In genomic region chr15:89321521-89322410, GRCh38 we compare ENCODE assay signal across 17 cellular contexts. TPM values are rescaled to one million over a fixed set of nuclear protein-coding genes. Genes with fewer than 3 reads are reported as not detected.
DNase-seq lines count a peak whose midpoint lies in the region; ATAC-seq and TF ChIP-seq lines count a peak whose summit lies in the region.
"Had no signal": no experiment of that assay in that cellular context is flagged by ENCODE, and none has a peak within 500 bp of the region (broad histone marks: within the 10 kb centered on the region; RNA-seq: fewer than 3 reads in every experiment).

No MANE protein-coding gene starts in this region.

- no peak overlapping the region for H3K27ac ChIP-seq in PC-3 (ENCODE audit: low read length)
- H3K27ac ChIP-seq in endodermal cell (ENCODE audit: low read depth, low read length) = no peak overlapping the region
- H3K27ac ChIP-seq: epithelial cell of prostate, lower lobe of right lung, upper lobe of right lung had no signal

- no peaks in the 10 kb centered on the region for H3K79me2 ChIP-seq in PC-3 (ENCODE audit: low read length)

- no TSS peak for BruUV-seq in PC-3 (replicated peaks; lab: Mats Ljungman, UMichigan)

- 0 out of 2 replicates have a peak, but pooled peaks cover 1% of the 10 kb centered on the region for H4K20me1 ChIP-seq in PC-3 (ENCODE audit: low read length)

- no peaks in the 10 kb centered on the region for H3K9me2 ChIP-seq in PC-3 (replicated peaks; ENCODE audit: low read length)

- ATAC-seq in activated naive CD4-positive, alpha-beta T cell treated with anti-CD3 and anti-CD28 coated beads, Interleukin-2, amount 50 U/mL, for 72 hours = peak in 1 of 2 donors; percentile 6
- no peak for ATAC-seq in PC-3
- ATAC-seq in stimulated activated effector memory CD8-positive, alpha-beta T cell treated with anti-CD3 and anti-CD28 coated beads, Interleukin-12 subunit alpha, Interleukin-12 subunit beta, amount 100 ng/mL, for 72 hours = no peak
- no peak for ATAC-seq in GM18519 (IDR thresholded peaks at IDR 0.05; ENCODE audit: low FRiP score, unreplicated experiment)
- no peak for ATAC-seq in HG03097 (IDR thresholded peaks at IDR 0.05; ENCODE audit: low FRiP score, unreplicated experiment)
- ATAC-seq: upper lobe of right lung had no signal

- H3K4me3 ChIP-seq in PC-3 (ENCODE audit: low read length) = no peak overlapping the region
- H3K4me3 ChIP-seq in endodermal cell (ENCODE audit: low read length) = no peak overlapping the region
- H3K4me3 ChIP-seq: lower lobe of right lung, upper lobe of right lung had no signal

- H3K4me2 ChIP-seq in PC-3 (ENCODE audit: low read length) = no peak overlapping the region

- H3K9ac ChIP-seq in PC-3 (ENCODE audit: low read length) (no peak overlapping the region), endodermal cell (ENCODE audit: extremely low read depth, low read length, poor library complexity, severe bottlenecking) (no peak overlapping the region)

- peaks cover 7 to 19% of the 10 kb centered on the region in 2 donors for H3K36me3 Mint-ChIP-seq in activated naive CD4-positive, alpha-beta T cell treated with anti-CD3 and anti-CD28 coated beads, Interleukin-2, amount 50 U/mL, for 72 hours
- H3K36me3 Mint-ChIP-seq in endodermal cell (ENCODE audit: low read depth) = peaks cover 75% of the 10 kb centered on the region
- H3K36me3 Mint-ChIP-seq in stimulated activated effector memory CD8-positive, alpha-beta T cell treated with anti-CD3 and anti-CD28 coated beads, Interleukin-12 subunit alpha, Interleukin-12 subunit beta, amount 100 ng/mL, for 72 hours = peaks cover 100% of the 10 kb centered on the region

- no peaks in the 10 kb centered on the region for H3K4me1 Mint-ChIP-seq in endodermal cell
- H3K4me1 Mint-ChIP-seq in stimulated activated effector memory CD8-positive, alpha-beta T cell treated with anti-CD3 and anti-CD28 coated beads, Interleukin-12 subunit alpha, Interleukin-12 subunit beta, amount 100 ng/mL, for 72 hours = peaks cover 52% of the 10 kb centered on the region

- no peaks in the 10 kb centered on the region for H3K4me1 ChIP-seq in PC-3 (ENCODE audit: insufficient read depth, low read length)
- no peaks in the 10 kb centered on the region for H3K4me1 ChIP-seq in endodermal cell (ENCODE audit: control insufficient read depth, insufficient read depth, low read length)
- H3K4me1 ChIP-seq: lower lobe of right lung, upper lobe of right lung had no signal

- intact Hi-C loops in PC-3 (cut with micrococcal nuclease) = no loop called here

- no peaks in the 10 kb centered on the region for H3K9me3 Mint-ChIP-seq in activated naive CD4-positive, alpha-beta T cell treated with anti-CD3 and anti-CD28 coated beads, Interleukin-2, amount 50 U/mL, for 72 hours
- H3K9me3 Mint-ChIP-seq in endodermal cell = no peaks in the 10 kb centered on the region
- H3K9me3 Mint-ChIP-seq in stimulated activated effector memory CD8-positive, alpha-beta T cell treated with anti-CD3 and anti-CD28 coated beads, Interleukin-12 subunit alpha, Interleukin-12 subunit beta, amount 100 ng/mL, for 72 hours = no peaks in the 10 kb centered on the region
- H3K9me3 Mint-ChIP-seq: activated naive CD4-positive, alpha-beta T cell treated with anti-CD3 and anti-CD28 coated beads for 36 hours had no signal

- H3K36me3 ChIP-seq in PC-3 (ENCODE audit: low read depth, low read length) (peaks cover 73% of the 10 kb centered on the region), endodermal cell (ENCODE audit: control insufficient read depth, insufficient read depth, low read length) (peaks cover 95% of the 10 kb centered on the region)

- no peaks in the 10 kb centered on the region for H3F3A ChIP-seq in PC-3 (ENCODE audit: low read length, unreplicated experiment)

- no peak overlapping the region for H2AFZ ChIP-seq in PC-3 (ENCODE audit: low read length)

- no peaks in the 10 kb centered on the region for H3K9me3 ChIP-seq in PC-3 (ENCODE audit: low read length)
- no peaks in the 10 kb centered on the region for H3K9me3 ChIP-seq in endodermal cell (ENCODE audit: control insufficient read depth, low read length)
- H3K9me3 ChIP-seq: lower lobe of right lung, upper lobe of right lung had no signal

- CTCF ChIA-PET in PC-3 (lab: Charles Lee) = no interaction called here

- H3K27me3 ChIP-seq in PC-3 (ENCODE audit: low read length) = no peaks in the 10 kb centered on the region
- no peaks in the 10 kb centered on the region for H3K27me3 ChIP-seq in endodermal cell (ENCODE audit: control insufficient read depth, insufficient read depth, low read length, poor library complexity, severe bottlenecking)
- H3K27me3 ChIP-seq: upper lobe of right lung had no signal

- POLR2A ChIA-PET in PC-3 (lab: Charles Lee; ENCODE audit: unreplicated experiment) = no interaction called here

- H3K4me3 Mint-ChIP-seq in endodermal cell = no peak overlapping the region
- H3K4me3 Mint-ChIP-seq in stimulated activated effector memory CD8-positive, alpha-beta T cell treated with anti-CD3 and anti-CD28 coated beads, Interleukin-12 subunit alpha, Interleukin-12 subunit beta, amount 100 ng/mL, for 72 hours = no peak overlapping the region
- H3K4me3 Mint-ChIP-seq: activated naive CD4-positive, alpha-beta T cell treated with anti-CD3 and anti-CD28 coated beads for 36 hours had no signal

- no peaks in the 10 kb centered on the region for H3K27me3 Mint-ChIP-seq in endodermal cell (ENCODE audit: insufficient read depth)

- no peak for DNase-seq in activated naive CD4-positive, alpha-beta T cell treated with anti-CD3 and anti-CD28 coated beads, Interleukin-2, amount 50 U/mL, for 72 hours (ENCODE audit: low spot score in 2 of 2)
- DNase-seq in activated naive CD4-positive, alpha-beta T cell treated with Interleukin-2 at 50 U/mL for 16 hours = no peak
- DNase-seq in PC-3 = no peak
- DNase-seq in endodermal cell = peak; percentile 51
- DNase-seq in stimulated activated effector memory CD8-positive, alpha-beta T cell treated with anti-CD3 and anti-CD28 coated beads, Interleukin-12 subunit alpha, Interleukin-12 subunit beta, amount 100 ng/mL, for 72 hours (ENCODE audit: low spot score in 2 of 2) = no peak
- DNase-seq in LoVo (ENCODE audit: low spot score) = no peak
- DNase-seq: activated CD4-positive, alpha-beta T cell treated with anti-CD3 and anti-CD28 coated beads, Interleukin-2, amount 50 U/mL, for 1 hour; activated naive CD4-positive, alpha-beta T cell treated with anti-CD3 and anti-CD28 coated beads for 36 hours; KG1; lower lobe of right lung; NCI-H1930; occipital lobe; stimulated activated CD8-positive, alpha-beta memory T cell treated with anti-CD3 and anti-CD28 coated beads, Interleukin-4, amount 100 ng/mL, for 48 hours; upper lobe of right lung had no signal

- TF ChIP-seq CTCF in PC-3 (conservative IDR thresholded peaks at IDR 0.05; ENCODE audit: low read depth, low read length) = 0 out of 2 replicates have a peak, but pooled peaks have one; percentile 19
- peak; percentile 44 for TF ChIP-seq CTCF in endodermal cell (conservative IDR thresholded peaks at IDR 0.05)

- H3K27ac Mint-ChIP-seq in activated naive CD4-positive, alpha-beta T cell treated with anti-CD3 and anti-CD28 coated beads, Interleukin-2, amount 50 U/mL, for 72 hours = peak overlapping the region; percentile 63 to 72
- no peak overlapping the region for H3K27ac Mint-ChIP-seq in endodermal cell
- peak overlapping the region; percentile 88 for H3K27ac Mint-ChIP-seq in stimulated activated effector memory CD8-positive, alpha-beta T cell treated with anti-CD3 and anti-CD28 coated beads, Interleukin-12 subunit alpha, Interleukin-12 subunit beta, amount 100 ng/mL, for 72 hours
- H3K27ac Mint-ChIP-seq: activated naive CD4-positive, alpha-beta T cell treated with anti-CD3 and anti-CD28 coated beads for 36 hours had no signal

- 90 to 94% methylated on average over 11 to 17 of the region's 17 CpGs for WGBS in endodermal cell (ENCODE audit: insufficient coverage in 1 of 2, insufficient read length in 1 of 2), 2 experiments

RNA-seq across cellular contexts. Expression of gene POLG, which starts 12.9 kb away (rescaled TPM):
- total RNA-seq in activated naive CD4-positive, alpha-beta T cell treated with anti-CD3 and anti-CD28 coated beads, Interleukin-2, amount 50 U/mL, for 72 hours = 10 to 100 TPM; 76.1 to 83.7 TPM
- total RNA-seq in PC-3 (2014; rRNA removed) = 72.4 and 83.5 TPM in 2 replicates
- total RNA-seq in endodermal cell = 10 to 100 TPM; 55.3 to 60.2 TPM
- 39.6 TPM for polyA plus RNA-seq in endodermal cell (2013, experiment 1 of 2)
- 40.7 TPM for polyA plus RNA-seq in endodermal cell (2013, experiment 2 of 2)
